1 cellular context compared by ENCODE assay signal in the genomic region with DNA sequence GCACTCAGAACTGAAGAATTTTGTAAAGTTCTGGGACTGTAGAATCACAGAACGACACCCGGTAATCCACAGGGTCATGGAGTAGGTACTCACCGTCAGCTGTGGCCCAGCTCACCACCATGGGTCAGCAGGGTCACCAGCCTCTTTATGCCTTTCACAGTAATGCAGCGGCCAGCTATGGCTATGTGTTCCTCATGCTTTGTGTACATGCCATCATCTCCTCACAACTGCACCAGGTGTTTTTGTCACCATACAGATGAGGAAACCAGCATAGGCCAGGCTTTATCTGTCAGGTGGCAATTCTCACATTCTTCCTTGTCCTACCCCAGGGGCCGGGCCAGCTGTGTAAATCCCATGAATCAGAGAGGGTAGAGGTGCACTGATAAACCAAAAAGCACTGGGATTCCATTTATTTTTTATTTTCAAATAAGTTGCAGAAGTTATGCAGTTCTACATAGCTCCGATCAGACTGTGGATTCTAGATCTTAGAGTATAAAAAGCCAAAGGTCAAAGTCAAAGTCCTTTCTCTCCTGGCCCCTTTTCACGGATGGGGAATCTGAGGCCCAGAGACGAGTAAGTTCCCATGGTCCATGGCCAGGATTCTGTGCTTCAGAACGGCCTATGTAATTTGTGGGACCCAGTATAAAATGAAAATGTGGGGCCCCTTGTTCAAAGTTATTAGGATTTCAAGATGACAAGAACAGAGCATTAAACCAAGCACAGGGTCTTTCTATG.
TF ChIP-seq lines count a peak whose summit lies in the region.

No MANE protein-coding gene starts in this region.

TF ChIP-seq in HepG2, 621 proteins besides CTCF, POLR2A, EP300 and RAD21:
- TF ChIP-seq ZNF629 (CRISPR knock-in tag; conservative IDR thresholded peaks at IDR 0.05), result peak; percentile 55; the same call in 1 of the 2 replicates
- TF ChIP-seq HNF4A (CRISPR knock-in tag; IDR thresholded peaks at IDR 0.05), result 0 out of 2 replicates have a peak, but pooled peaks have one; percentile 5
- no peak for TF ChIP-seq HOXA7 (CRISPR knock-in tag; IDR thresholded peaks at IDR 0.05)
